In genomic region chr13:95267662-95268369, GRCh38 we compare ENCODE assay signal across 11 cellular contexts. TPM values are rescaled to one million over a fixed set of nuclear protein-coding genes. Genes with fewer than 3 reads are reported as not detected.
A peak's percentile ranks its signal among the peaks of the same experiment; 100 is the strongest.
DNase-seq lines count a peak whose midpoint lies in the region; ATAC-seq and TF ChIP-seq lines count a peak whose summit lies in the region.
"Had no signal": no experiment of that assay in that cellular context is flagged by ENCODE, and none has a peak within 500 bp of the region (broad histone marks: within the 10 kb centered on the region; RNA-seq: fewer than 3 reads in every experiment).

No MANE protein-coding gene starts in this region.

- ATAC-seq in HG03521 (IDR thresholded peaks at IDR 0.05; ENCODE audit: unreplicated experiment): no peak
- ATAC-seq: WTC11 had no signal

- H3K4me3 Mint-ChIP-seq in progenitor cell of endocrine pancreas (ENCODE audit: low read depth): no peak overlapping the region
- H3K4me3 Mint-ChIP-seq: WTC11 had no signal

- DNase-seq in EH (ENCODE audit: low read depth) (peak; percentile 93), NCI-H524 treated with DMSO at 0.1 percent for 48 hours (lab: John Stamatoyannopoulos, UW) (peak; percentile 68), epithelial cell of esophagus (ENCODE audit: low read depth) (peak; percentile 73), progenitor cell of endocrine pancreas (ENCODE audit: low spot score, unreplicated experiment) (no peak), NCI-H1048 (lab: John Stamatoyannopoulos, UW) (no peak), SIG-M5 treated with dmso at 0.1 percent for 504 hours (lab: John Stamatoyannopoulos, UW; ENCODE audit: unreplicated experiment) (no peak)
- DNase-seq in stimulated activated naive CD4-positive, alpha-beta T cell (lab: John Stamatoyannopoulos, UW): no peak
- DNase-seq: NCI-H187; stimulated activated CD4-positive, alpha-beta T cell treated with anti-CD3 and anti-CD28 coated beads, Interleukin-15, amount 100 ng/mL, for 24 hours had no signal

- H3K27me3 Mint-ChIP-seq in progenitor cell of endocrine pancreas: no peaks in the 10 kb centered on the region

- peaks cover 18% of the 10 kb centered on the region for H3K4me1 Mint-ChIP-seq in progenitor cell of endocrine pancreas (ENCODE audit: low read depth)

- peaks cover 10% of the 10 kb centered on the region for H3K36me3 Mint-ChIP-seq in progenitor cell of endocrine pancreas (ENCODE audit: insufficient read depth)

- peak overlapping the region; percentile 42 for H3K27ac Mint-ChIP-seq in progenitor cell of endocrine pancreas
- H3K27ac Mint-ChIP-seq: WTC11 had no signal

- TF ChIP-seq CTCF in epithelial cell of esophagus (IDR thresholded peaks at IDR 0.05; ENCODE audit: insufficient read depth, low read depth, low read length, missing control alignments) (no peak), progenitor cell of endocrine pancreas (IDR thresholded peaks at IDR 0.05; ENCODE audit: unreplicated experiment) (no peak)

- H3K4me3 ChIP-seq in epithelial cell of esophagus (ENCODE audit: low read length): no peak overlapping the region

- no peaks in the 10 kb centered on the region for H3K9me3 Mint-ChIP-seq in progenitor cell of endocrine pancreas (ENCODE audit: low read depth)

RNA-seq across cellular contexts. Expression of gene ABCC4, which starts 33.4 kb away (rescaled TPM):
- 7.5 and 10.7 TPM in 2 replicates for total RNA-seq in progenitor cell of endocrine pancreas

Comparison
In these comparisons a context has a peak if more than half of its experiments do, and no peak if none do; other contexts are left out.
1. DNase-seq: peak in EH (single experiment), NCI-H524 treated with DMSO at 0.1 percent for 48 hours (single experiment) and epithelial cell of esophagus (single experiment); none in progenitor cell of endocrine pancreas (single experiment), stimulated activated naive CD4-positive, alpha-beta T cell (0 of 6), NCI-H1048 (single experiment) and SIG-M5 treated with dmso at 0.1 percent for 504 hours (single experiment).